ENCODE assay signal across 1 cellular context in genomic region chr10:125161570-125162139, GRCh38.
TF ChIP-seq lines count a peak whose summit lies in the region.

No MANE protein-coding gene starts in this region.

TF ChIP-seq in A549, 52 proteins besides CTCF, POLR2A, EP300 and RAD21 (continued from another document):
- TF ChIP-seq ELK1 (IDR thresholded peaks at IDR 0.05; ENCODE audit: low read depth, low read length) (no peak), PBX3 (IDR thresholded peaks at IDR 0.05) (no peak), RARB (CRISPR knock-in tag; IDR thresholded peaks at IDR 0.05) (0 out of 2 replicates have a peak, but pooled peaks have one; percentile 38), ESRRA (IDR thresholded peaks at IDR 0.05; ENCODE audit: borderline replicate concordance, low read length) (no peak), E2F6 (IDR thresholded peaks at IDR 0.05; ENCODE audit: borderline replicate concordance, low read depth) (peak; percentile 59; the same call in 1 of the 2 replicates), SMC3 (IDR thresholded peaks at IDR 0.05) (peak; percentile 64; the same call in 2 of the 3 replicates), MAZ (IDR thresholded peaks at IDR 0.05; ENCODE audit: borderline replicate concordance, low read depth, low read length) (no peak), HMGXB4 (CRISPR knock-in tag; IDR thresholded peaks at IDR 0.05; ENCODE audit: borderline replicate concordance) (no peak), HDAC2 (IDR thresholded peaks at IDR 0.05) (no peak), GATA3 (IDR thresholded peaks at IDR 0.05; ENCODE audit: borderline replicate concordance) (no peak), EHMT2 (IDR thresholded peaks at IDR 0.05; ENCODE audit: low read depth) (no peak), JUN (IDR thresholded peaks at IDR 0.05) (0 out of 5 replicates have a peak, but pooled peaks have one; percentile 13 to 26), CHD2 (IDR thresholded peaks at IDR 0.05; ENCODE audit: low read length, partially characterized antibody) (no peak), CHD4 (IDR thresholded peaks at IDR 0.05; ENCODE audit: borderline replicate concordance) (no peak), EHF (CRISPR knock-in tag; IDR thresholded peaks at IDR 0.05) (no peak)
